In the genomic region with DNA sequence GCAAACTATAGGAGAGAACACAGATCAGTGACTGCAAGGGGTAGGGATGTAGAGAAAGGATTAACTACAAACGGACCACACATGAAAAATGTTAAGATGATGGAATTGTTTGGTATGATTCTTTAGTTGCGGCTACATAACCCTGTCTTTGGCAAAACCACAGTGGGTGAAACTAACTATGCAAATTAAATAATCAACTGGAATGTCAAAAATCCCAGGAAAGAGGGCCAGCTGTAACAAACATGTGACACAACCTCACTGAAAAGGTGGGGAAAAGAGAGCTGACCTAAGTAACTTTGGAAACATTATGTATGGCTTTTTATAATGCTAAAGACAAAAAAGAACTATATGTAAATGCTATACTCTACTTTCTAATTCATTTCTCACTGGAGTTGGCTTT, we compare ENCODE assay signal across 23 cellular contexts.
DNase-seq lines count a peak whose midpoint lies in the region; ATAC-seq lines count a peak whose summit lies in the region.
"Had no signal": no experiment of that assay in that cellular context is flagged by ENCODE, and none has a peak within 500 bp of the region (broad histone marks: within the 10 kb centered on the region; RNA-seq: fewer than 3 reads in every experiment).

No MANE protein-coding gene starts in this region.

- in situ Hi-C loops in G401 (cut with HindIII; ENCODE audit: low sequenced_read_pairs), result no loop called here

- H3K4me3 ChIP-seq in SJCRH30, result no peak overlapping the region
- no peak overlapping the region for H3K4me3 ChIP-seq in iPS-18a (ENCODE audit: low read length)
- H3K4me3 ChIP-seq: BLaER1 had no signal

- H3K36me3 ChIP-seq in SJCRH30 (no peaks in the 10 kb centered on the region), iPS-18a (ENCODE audit: control insufficient read depth, low read depth, low read length) (no peaks in the 10 kb centered on the region)
- H3K36me3 ChIP-seq: BLaER1 had no signal

- no peak overlapping the region for H3K9ac ChIP-seq in iPS-18a (ENCODE audit: low read length)
- H3K9ac ChIP-seq: BLaER1, SK-N-SH had no signal

- H3K9me3 ChIP-seq in SJCRH30 (replicated peaks) (no peaks in the 10 kb centered on the region), iPS-18a (ENCODE audit: control insufficient read depth, low read depth, low read length) (no peaks in the 10 kb centered on the region)
- H3K9me3 ChIP-seq: BLaER1, Caco-2, SK-N-SH had no signal

- peak; percentile 29 for DNase-seq in HS-27A (ENCODE audit: low read depth)
- peak; percentile 29 to 60 for DNase-seq in SJCRH30
- no peak for DNase-seq in epidermal melanocyte (ENCODE audit: insufficient read length, low spot score)
- no peak for DNase-seq in G401 (ENCODE audit: low spot score)
- no peak for DNase-seq in stimulated activated CD4-positive, alpha-beta T cell treated with anti-CD3 and anti-CD28 coated beads, Interleukin-2, amount 100 ng/mL, for 24 hours
- DNase-seq: ACHN; Caco-2; CD4-positive, alpha-beta T cell; DND-41; NCI-H1417 treated with DMSO at 0.1 percent for 48 hours; NCI-H187; NCI-H446 treated with DMSO at 0.1 percent for 48 hours; NCI-H526 treated with DMSO at 0.1 percent for 48 hours; PC-3; RPMI8226; SHP77; SK-N-SH had no signal

- H3K27ac ChIP-seq in SJCRH30, result peak overlapping the region; percentile 15; the same call in 1 of the 2 replicates
- H3K27ac ChIP-seq in iPS-18a (ENCODE audit: low read length), result peak overlapping the region; percentile 80
- H3K27ac ChIP-seq: 22Rv1, BLaER1, HL-60 had no signal

- ATAC-seq in GM18867 (IDR thresholded peaks at IDR 0.05; ENCODE audit: unreplicated experiment), result peak; percentile 35
- ATAC-seq in HG03354 (IDR thresholded peaks at IDR 0.05; ENCODE audit: poor library complexity, severe bottlenecking, unreplicated experiment), result no peak
- ATAC-seq: PC-3 had no signal

- H3K4me1 ChIP-seq in SJCRH30 (peaks cover 21% of the 10 kb centered on the region), iPS-18a (ENCODE audit: control insufficient read depth, low read depth, low read length) (peaks cover 43% of the 10 kb centered on the region)
- H3K4me1 ChIP-seq: BLaER1, Caco-2 had no signal

- H3K27me3 ChIP-seq in SJCRH30, result no peaks in the 10 kb centered on the region
- H3K27me3 ChIP-seq in iPS-18a (ENCODE audit: control insufficient read depth, insufficient read depth, low read length), result no peaks in the 10 kb centered on the region
- H3K27me3 ChIP-seq: BLaER1 had no signal

Comparison
In these comparisons a context has a peak if more than half of its experiments do, and no peak if none do; other contexts are left out.
1. DNase-seq: peak in HS-27A (single experiment) and SJCRH30 (2 of 2); none in epidermal melanocyte (single experiment), G401 (single experiment) and stimulated activated CD4-positive, alpha-beta T cell treated with anti-CD3 and anti-CD28 coated beads, Interleukin-2, amount 100 ng/mL, for 24 hours (0 of 2).